ENCODE assay signal across 13 cellular contexts in genomic region chr10:94043431-94043990, GRCh38.
"Had no signal": no experiment of that assay in that cellular context is flagged by ENCODE, and none has a peak within 500 bp of the region (broad histone marks: within the 10 kb centered on the region; RNA-seq: fewer than 3 reads in every experiment).

No MANE protein-coding gene starts in this region.

- H3K27ac ChIP-seq: ovary, tibial artery had no signal

- H3K36me3 ChIP-seq: ovary, tibial artery had no signal

- H3K27me3 ChIP-seq: ovary, tibial artery had no signal

- H3K27me3 Mint-ChIP-seq: brain had no signal

- H3K36me3 Mint-ChIP-seq: activated naive CD4-positive, alpha-beta T cell treated with anti-CD3 and anti-CD28 coated beads, Interleukin-2, amount 50 U/mL, for 24 hours had no signal

- H3K9me3 ChIP-seq: ovary, tibial artery had no signal

- DNase-seq: activated CD4-positive, alpha-beta T cell treated with anti-CD3 and anti-CD28 coated beads, Interleukin-2, amount 50 U/mL, for 1 hour; activated T-cell treated with anti-CD3 and anti-CD28 coated beads, Interleukin-2, amount 50 U/mL, for 1 hour; amniotic stem cell; dermis blood vessel endothelial cell; endodermal cell; left colon; mammary epithelial cell; ovary; stimulated activated CD4-positive, alpha-beta T cell treated with anti-CD3 and anti-CD28 coated beads, Interleukin-4, amount 100 ng/mL, for 24 hours; tibial artery had no signal

- H3K4me1 ChIP-seq: tibial artery had no signal

- H3K27ac Mint-ChIP-seq: activated naive CD4-positive, alpha-beta T cell treated with anti-CD3 and anti-CD28 coated beads, Interleukin-2, amount 50 U/mL, for 24 hours; endodermal cell had no signal

- H3K4me1 Mint-ChIP-seq: activated naive CD4-positive, alpha-beta T cell treated with anti-CD3 and anti-CD28 coated beads, Interleukin-2, amount 50 U/mL, for 24 hours had no signal

- H3K9me3 Mint-ChIP-seq: activated naive CD4-positive, alpha-beta T cell treated with anti-CD3 and anti-CD28 coated beads, Interleukin-2, amount 50 U/mL, for 24 hours; endodermal cell; neural crest cell had no signal

- H3K4me3 Mint-ChIP-seq: activated naive CD4-positive, alpha-beta T cell treated with anti-CD3 and anti-CD28 coated beads, Interleukin-2, amount 50 U/mL, for 24 hours; brain; endodermal cell; neural crest cell had no signal

- H3K4me3 ChIP-seq: ovary, tibial artery had no signal
